Comparison of ENCODE assay signal across 8 cellular contexts in genomic region chr22:36156119-36156514, GRCh38. TPM values are rescaled to one million over a fixed set of nuclear protein-coding genes. Genes with fewer than 3 reads are reported as not detected.
DNase-seq lines count a peak whose midpoint lies in the region; ATAC-seq lines count a peak whose summit lies in the region.

No MANE protein-coding gene starts in this region.

- peaks cover 66 to 87% (median 70%) of the 10 kb centered on the region in 3 donors for H3K4me1 Mint-ChIP-seq in naive B cell

- H3K27ac Mint-ChIP-seq in naive B cell: peak overlapping the region; percentile 72 to 99 (median 98)

- ATAC-seq in naive B cell (ENCODE audit: low read depth in 2 of 2) (no peak), GM21737 (IDR thresholded peaks at IDR 0.05; ENCODE audit: unreplicated experiment) (no peak)

- H3K36me3 Mint-ChIP-seq in naive B cell: peaks cover 4 to 21% of the 10 kb centered on the region in 2 donors

- H3K9me3 Mint-ChIP-seq in naive B cell: no peaks in the 10 kb centered on the region

- DNase-seq in stimulated activated CD4-positive, alpha-beta T cell treated with anti-CD3 and anti-CD28 coated beads, Interleukin-15, amount 100 ng/mL, for 24 hours: peak; percentile 12
- no peak for DNase-seq in stimulated activated CD4-positive, alpha-beta T cell treated with anti-CD3 and anti-CD28 coated beads, Interleukin-2, amount 100 ng/mL, for 24 hours
- DNase-seq in naive B cell (no peak), UCSD-AML1 (lab: John Stamatoyannopoulos, UW; ENCODE audit: unreplicated experiment) (no peak), cortex of kidney (lab: John Stamatoyannopoulos, UW) (no peak), Ammon's horn (ENCODE audit: low spot score) (no peak)

- H3K4me3 Mint-ChIP-seq in naive B cell: peak overlapping the region; percentile 89 to 96 (median 94)

- peak overlapping the region; percentile 91 for H3K27ac ChIP-seq in cingulate gyrus (ENCODE audit: low read depth, low read length)

- no peaks in the 10 kb centered on the region for H3K27me3 Mint-ChIP-seq in naive B cell

RNA-seq across cellular contexts. Expression of gene APOL3, which starts 4.4 kb away (rescaled TPM):
- 10 to 100 TPM; 15.5 to 41.3 (median 31.7) TPM for polyA plus RNA-seq in naive B cell (ENCODE audit: low read depth in 6 of 6)

RNA-seq across cellular contexts. Expression of gene APOL4, which starts 45.5 kb away (rescaled TPM):
- 1 to 10 TPM in 1 of 6 donors, under 1 TPM in 3, not detected in 2; 0.09 to 1.6 (median 0.72) TPM for polyA plus RNA-seq in naive B cell (ENCODE audit: low read depth in 6 of 6)
